In the genomic region with DNA sequence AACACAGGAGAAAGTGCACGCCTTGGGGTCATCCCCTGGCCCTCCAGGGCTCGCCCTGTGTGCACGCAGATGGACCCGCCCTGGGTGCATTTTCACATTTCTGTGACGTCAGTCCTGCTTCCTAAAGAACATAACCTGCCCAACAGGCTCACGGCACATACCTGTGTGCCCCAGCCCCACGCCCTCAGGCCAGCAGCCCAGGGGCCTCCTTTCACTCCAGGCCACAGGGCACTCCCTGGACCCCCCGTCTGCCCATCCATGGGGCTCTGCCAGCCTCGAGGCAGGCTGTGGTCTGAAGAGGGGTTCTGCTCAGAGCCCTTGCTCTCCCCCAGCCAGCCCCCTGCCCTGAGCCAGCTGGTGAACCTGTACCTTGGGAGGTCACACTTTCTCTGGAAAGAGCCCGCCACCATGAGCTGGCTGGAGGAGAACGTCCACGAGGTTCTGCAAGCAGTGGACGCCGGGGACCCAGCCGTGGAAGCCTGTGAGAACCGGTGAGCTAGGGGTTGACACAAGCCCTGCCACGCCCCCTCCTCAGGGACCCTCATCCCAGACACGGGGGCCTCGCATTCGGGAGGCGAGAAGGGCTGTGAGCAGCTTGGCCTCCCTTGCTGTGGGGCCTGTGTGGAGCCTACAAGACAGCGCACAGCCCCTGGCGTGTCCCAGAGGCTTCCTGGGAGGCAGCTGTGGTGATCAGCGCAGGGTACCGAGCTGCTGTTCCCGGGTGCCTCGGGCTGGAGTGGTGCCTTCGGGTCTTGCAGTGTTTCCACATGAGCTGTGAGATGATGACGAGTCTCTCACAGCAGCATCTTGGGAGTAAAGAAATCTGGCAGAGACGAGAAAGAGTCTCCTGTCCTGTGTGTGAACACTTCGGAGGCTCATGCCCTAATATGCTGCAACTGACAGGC, we compare ENCODE assay signal across 1 cellular context.
TF ChIP-seq lines count a peak whose summit lies in the region.

No MANE protein-coding gene starts in this region.

TF ChIP-seq in IMR-90, 13 proteins besides CTCF, POLR2A, EP300 and RAD21:
- TF ChIP-seq MAFK (IDR thresholded peaks at IDR 0.05; ENCODE audit: low read depth, low read length), result no peak
- no peak for TF ChIP-seq MXI1 (IDR thresholded peaks at IDR 0.05; ENCODE audit: borderline replicate concordance, low read depth, low read length)
- TF ChIP-seq FOS (IDR thresholded peaks at IDR 0.05; ENCODE audit: low read depth, low read length), result no peak
- no peak for TF ChIP-seq SMC3 (IDR thresholded peaks at IDR 0.05; ENCODE audit: low read depth, low read length)
- no peak for TF ChIP-seq RFX5 (IDR thresholded peaks at IDR 0.05; ENCODE audit: low read depth, low read length)
- no peak for TF ChIP-seq CEBPB (IDR thresholded peaks at IDR 0.05; ENCODE audit: low read depth, low read length)
- TF ChIP-seq RCOR1 (IDR thresholded peaks at IDR 0.05; ENCODE audit: insufficient replicate concordance, low read length), result no peak
- no peak for TF ChIP-seq NFE2L2 (IDR thresholded peaks at IDR 0.05; ENCODE audit: low read depth, low read length)
- TF ChIP-seq BHLHE40 (IDR thresholded peaks at IDR 0.05; ENCODE audit: low read depth, low read length), result no peak
- no peak for TF ChIP-seq ELK1 (IDR thresholded peaks at IDR 0.05; ENCODE audit: borderline replicate concordance, low read depth, low read length)
- TF ChIP-seq MAZ (IDR thresholded peaks at IDR 0.05; ENCODE audit: borderline replicate concordance, low read depth, low read length), result no peak
- no peak for TF ChIP-seq CHD1 (IDR thresholded peaks at IDR 0.05; ENCODE audit: low read depth, low read length)
- no peak for TF ChIP-seq USF2 (IDR thresholded peaks at IDR 0.05; ENCODE audit: low read depth, low read length)
